Comparison of ENCODE assay signal across 5 cellular contexts in the genomic region with DNA sequence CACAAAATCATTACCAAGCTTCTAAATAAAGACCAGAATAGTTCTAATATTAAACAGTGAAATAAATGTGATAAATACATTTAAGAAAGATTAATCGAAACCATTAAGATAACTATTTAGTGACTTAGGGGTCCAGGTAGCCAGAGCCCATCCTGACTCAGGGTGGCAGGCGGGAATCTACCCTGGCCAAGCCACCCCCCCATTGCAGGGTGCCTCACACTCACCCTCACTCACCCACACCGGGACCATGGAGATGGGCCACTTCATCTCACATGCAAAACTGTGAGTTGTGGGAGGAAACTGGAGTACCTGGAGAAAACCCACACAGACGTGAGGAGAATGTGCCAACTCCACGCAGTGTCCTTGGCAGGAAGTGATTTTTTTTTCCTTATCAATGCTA.
"Had no signal": no experiment of that assay in that cellular context is flagged by ENCODE, and none has a peak within 500 bp of the region (broad histone marks: within the 10 kb centered on the region; RNA-seq: fewer than 3 reads in every experiment).

No MANE protein-coding gene starts in this region.

- H3K4me3 ChIP-seq: K562 had no signal

- DNase-seq: IMR-90, KBM-7 had no signal

- H3K27ac ChIP-seq: HL-60 had no signal

- ATAC-seq: HepG2, K562 had no signal
